Comparison of ENCODE assay signal across 1 cellular context in the genomic region with DNA sequence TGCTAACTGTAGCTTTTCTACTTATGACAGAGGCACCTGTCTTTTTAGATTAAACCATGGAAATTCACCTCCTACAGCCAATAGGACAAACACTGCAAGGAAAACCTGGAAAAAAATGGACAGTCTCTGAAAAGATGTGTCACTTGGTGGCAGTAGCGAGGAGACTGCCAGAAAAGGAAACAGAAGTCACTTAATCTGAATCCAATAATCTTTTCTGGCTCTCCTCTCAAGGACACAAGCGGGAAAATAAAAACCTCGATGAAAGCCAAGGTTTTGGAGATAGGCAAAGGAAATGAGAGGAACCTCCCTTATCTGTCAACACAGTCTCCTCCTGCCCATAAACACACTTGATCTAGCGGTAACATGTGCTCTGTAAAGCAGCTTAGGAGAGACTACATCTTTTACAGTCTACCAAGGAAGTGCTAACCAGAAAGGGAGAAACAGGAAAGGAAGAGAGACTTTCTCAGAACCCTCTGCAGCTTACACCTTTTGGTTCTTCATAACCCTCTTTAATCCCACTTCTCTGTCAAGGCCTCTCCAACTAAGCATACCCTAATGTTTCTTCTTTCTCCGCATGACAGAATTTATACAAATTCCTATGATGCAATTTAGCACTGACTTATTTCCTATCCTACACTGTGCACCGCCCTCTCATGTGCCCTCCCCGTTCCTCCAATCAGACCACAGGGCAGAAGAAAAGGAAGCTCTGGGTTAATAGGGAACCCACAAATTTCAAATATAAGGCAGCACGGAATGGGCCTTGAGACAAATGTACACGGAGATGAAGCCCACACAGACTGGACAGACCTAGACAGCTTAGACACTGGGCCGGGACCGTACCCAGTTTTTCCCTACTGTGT.
TF ChIP-seq lines count a peak whose summit lies in the region.

No MANE protein-coding gene starts in this region.

TF ChIP-seq in GM12878, 131 proteins besides CTCF, POLR2A, EP300 and RAD21 (continued from another document and continues in another):
- TF ChIP-seq, protein P1, sequence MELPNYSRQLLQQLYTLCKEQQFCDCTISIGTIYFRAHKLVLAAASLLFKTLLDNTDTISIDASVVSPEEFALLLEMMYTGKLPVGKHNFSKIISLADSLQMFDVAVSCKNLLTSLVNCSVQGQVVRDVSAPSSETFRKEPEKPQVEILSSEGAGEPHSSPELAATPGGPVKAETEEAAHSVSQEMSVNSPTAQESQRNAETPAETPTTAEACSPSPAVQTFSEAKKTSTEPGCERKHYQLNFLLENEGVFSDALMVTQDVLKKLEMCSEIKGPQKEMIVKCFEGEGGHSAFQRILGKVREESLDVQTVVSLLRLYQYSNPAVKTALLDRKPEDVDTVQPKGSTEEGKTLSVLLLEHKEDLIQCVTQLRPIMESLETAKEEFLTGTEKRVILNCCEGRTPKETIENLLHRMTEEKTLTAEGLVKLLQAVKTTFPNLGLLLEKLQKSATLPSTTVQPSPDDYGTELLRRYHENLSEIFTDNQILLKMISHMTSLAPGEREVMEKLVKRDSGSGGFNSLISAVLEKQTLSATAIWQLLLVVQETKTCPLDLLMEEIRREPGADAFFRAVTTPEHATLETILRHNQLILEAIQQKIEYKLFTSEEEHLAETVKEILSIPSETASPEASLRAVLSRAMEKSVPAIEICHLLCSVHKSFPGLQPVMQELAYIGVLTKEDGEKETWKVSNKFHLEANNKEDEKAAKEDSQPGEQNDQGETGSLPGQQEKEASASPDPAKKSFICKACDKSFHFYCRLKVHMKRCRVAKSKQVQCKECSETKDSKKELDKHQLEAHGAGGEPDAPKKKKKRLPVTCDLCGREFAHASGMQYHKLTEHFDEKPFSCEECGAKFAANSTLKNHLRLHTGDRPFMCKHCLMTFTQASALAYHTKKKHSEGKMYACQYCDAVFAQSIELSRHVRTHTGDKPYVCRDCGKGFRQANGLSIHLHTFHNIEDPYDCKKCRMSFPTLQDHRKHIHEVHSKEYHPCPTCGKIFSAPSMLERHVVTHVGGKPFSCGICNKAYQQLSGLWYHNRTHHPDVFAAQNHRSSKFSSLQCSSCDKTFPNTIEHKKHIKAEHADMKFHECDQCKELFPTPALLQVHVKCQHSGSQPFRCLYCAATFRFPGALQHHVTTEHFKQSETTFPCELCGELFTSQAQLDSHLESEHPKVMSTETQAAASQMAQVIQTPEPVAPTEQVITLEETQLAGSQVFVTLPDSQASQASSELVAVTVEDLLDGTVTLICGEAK (IDR thresholded peaks at IDR 0.05; ENCODE audit: borderline replicate concordance), result no peak
- TF ChIP-seq EZH2 (IDR thresholded peaks at IDR 0.05; ENCODE audit: borderline replicate concordance, control insufficient read depth, low read depth, low read length), result no peak
- no peak for TF ChIP-seq ZNF274 (IDR thresholded peaks at IDR 0.05; ENCODE audit: insufficient read depth, insufficient read length)
- TF ChIP-seq RBBP5 (conservative IDR thresholded peaks at IDR 0.05), result no peak
- TF ChIP-seq BMI1 (IDR thresholded peaks at IDR 0.05; ENCODE audit: borderline replicate concordance), result no peak
- no peak for TF ChIP-seq TCF3 (IDR thresholded peaks at IDR 0.05; ENCODE audit: borderline replicate concordance, insufficient read depth, low read depth, low read length)
- TF ChIP-seq LARP7 (IDR thresholded peaks at IDR 0.05), result no peak
- peak; percentile 16; the same call in 1 of the 2 replicates for TF ChIP-seq MXI1 (IDR thresholded peaks at IDR 0.05; ENCODE audit: low read depth, low read length)
- TF ChIP-seq YBX1 (IDR thresholded peaks at IDR 0.05), result no peak
- TF ChIP-seq DPF2 (IDR thresholded peaks at IDR 0.05), result no peak
- TF ChIP-seq BHLHE40 (IDR thresholded peaks at IDR 0.05; ENCODE audit: borderline replicate concordance in 1 of 2, low read depth in 2 of 2, low read length in 1 of 2), result peak; percentile 40 to 68; a peak in 1 of 4 replicates
- TF ChIP-seq HDAC6 (IDR thresholded peaks at IDR 0.05; ENCODE audit: unreplicated experiment), result no peak
- TF ChIP-seq, protein P2, sequence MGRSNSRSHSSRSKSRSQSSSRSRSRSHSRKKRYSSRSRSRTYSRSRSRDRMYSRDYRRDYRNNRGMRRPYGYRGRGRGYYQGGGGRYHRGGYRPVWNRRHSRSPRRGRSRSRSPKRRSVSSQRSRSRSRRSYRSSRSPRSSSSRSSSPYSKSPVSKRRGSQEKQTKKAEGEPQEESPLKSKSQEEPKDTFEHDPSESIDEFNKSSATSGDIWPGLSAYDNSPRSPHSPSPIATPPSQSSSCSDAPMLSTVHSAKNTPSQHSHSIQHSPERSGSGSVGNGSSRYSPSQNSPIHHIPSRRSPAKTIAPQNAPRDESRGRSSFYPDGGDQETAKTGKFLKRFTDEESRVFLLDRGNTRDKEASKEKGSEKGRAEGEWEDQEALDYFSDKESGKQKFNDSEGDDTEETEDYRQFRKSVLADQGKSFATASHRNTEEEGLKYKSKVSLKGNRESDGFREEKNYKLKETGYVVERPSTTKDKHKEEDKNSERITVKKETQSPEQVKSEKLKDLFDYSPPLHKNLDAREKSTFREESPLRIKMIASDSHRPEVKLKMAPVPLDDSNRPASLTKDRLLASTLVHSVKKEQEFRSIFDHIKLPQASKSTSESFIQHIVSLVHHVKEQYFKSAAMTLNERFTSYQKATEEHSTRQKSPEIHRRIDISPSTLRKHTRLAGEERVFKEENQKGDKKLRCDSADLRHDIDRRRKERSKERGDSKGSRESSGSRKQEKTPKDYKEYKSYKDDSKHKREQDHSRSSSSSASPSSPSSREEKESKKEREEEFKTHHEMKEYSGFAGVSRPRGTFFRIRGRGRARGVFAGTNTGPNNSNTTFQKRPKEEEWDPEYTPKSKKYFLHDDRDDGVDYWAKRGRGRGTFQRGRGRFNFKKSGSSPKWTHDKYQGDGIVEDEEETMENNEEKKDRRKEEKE (IDR thresholded peaks at IDR 0.05), result no peak
- no peak for TF ChIP-seq CBX3 (IDR thresholded peaks at IDR 0.05; ENCODE audit: borderline replicate concordance, low read depth)
- no peak for TF ChIP-seq GABPA (IDR thresholded peaks at IDR 0.05; ENCODE audit: low read depth)
- no peak for TF ChIP-seq FOS (IDR thresholded peaks at IDR 0.05; ENCODE audit: borderline replicate concordance, extremely low read depth, insufficient read length)
- no peak for TF ChIP-seq YY1 (IDR thresholded peaks at IDR 0.05; ENCODE audit: low read depth, low read length)
- TF ChIP-seq SREBF1 (IDR thresholded peaks at IDR 0.05; ENCODE audit: low read length), result no peak
- no peak for TF ChIP-seq TBL1XR1 (IDR thresholded peaks at IDR 0.05; ENCODE audit: low read depth, low read length)
- TF ChIP-seq BRCA1 (IDR thresholded peaks at IDR 0.05; ENCODE audit: low read depth, low read length), result no peak
- no peak for TF ChIP-seq NBN (IDR thresholded peaks at IDR 0.05)
- peak in 1 of 2 experiments; percentile 31; a peak in 2 of 4 replicates for TF ChIP-seq IKZF2 (IDR thresholded peaks at IDR 0.05)
- TF ChIP-seq MEF2A (IDR thresholded peaks at IDR 0.05; ENCODE audit: insufficient read depth, low read depth, low read length), result no peak
- TF ChIP-seq, protein P3, sequence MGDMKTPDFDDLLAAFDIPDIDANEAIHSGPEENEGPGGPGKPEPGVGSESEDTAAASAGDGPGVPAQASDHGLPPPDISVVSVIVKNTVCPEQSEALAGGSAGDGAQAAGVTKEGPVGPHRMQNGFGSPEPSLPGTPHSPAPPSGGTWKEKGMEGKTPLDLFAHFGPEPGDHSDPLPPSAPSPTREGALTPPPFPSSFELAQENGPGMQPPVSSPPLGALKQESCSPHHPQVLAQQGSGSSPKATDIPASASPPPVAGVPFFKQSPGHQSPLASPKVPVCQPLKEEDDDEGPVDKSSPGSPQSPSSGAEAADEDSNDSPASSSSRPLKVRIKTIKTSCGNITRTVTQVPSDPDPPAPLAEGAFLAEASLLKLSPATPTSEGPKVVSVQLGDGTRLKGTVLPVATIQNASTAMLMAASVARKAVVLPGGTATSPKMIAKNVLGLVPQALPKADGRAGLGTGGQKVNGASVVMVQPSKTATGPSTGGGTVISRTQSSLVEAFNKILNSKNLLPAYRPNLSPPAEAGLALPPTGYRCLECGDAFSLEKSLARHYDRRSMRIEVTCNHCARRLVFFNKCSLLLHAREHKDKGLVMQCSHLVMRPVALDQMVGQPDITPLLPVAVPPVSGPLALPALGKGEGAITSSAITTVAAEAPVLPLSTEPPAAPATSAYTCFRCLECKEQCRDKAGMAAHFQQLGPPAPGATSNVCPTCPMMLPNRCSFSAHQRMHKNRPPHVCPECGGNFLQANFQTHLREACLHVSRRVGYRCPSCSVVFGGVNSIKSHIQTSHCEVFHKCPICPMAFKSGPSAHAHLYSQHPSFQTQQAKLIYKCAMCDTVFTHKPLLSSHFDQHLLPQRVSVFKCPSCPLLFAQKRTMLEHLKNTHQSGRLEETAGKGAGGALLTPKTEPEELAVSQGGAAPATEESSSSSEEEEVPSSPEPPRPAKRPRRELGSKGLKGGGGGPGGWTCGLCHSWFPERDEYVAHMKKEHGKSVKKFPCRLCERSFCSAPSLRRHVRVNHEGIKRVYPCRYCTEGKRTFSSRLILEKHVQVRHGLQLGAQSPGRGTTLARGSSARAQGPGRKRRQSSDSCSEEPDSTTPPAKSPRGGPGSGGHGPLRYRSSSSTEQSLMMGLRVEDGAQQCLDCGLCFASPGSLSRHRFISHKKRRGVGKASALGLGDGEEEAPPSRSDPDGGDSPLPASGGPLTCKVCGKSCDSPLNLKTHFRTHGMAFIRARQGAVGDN (IDR thresholded peaks at IDR 0.05), result no peak
- 0 out of 3 replicates have a peak, but pooled peaks have one; percentile 15 for TF ChIP-seq POU2F2 (IDR thresholded peaks at IDR 0.05; ENCODE audit: borderline replicate concordance, low read depth, low read length)
- no peak for TF ChIP-seq ZNF207 (IDR thresholded peaks at IDR 0.05; ENCODE audit: borderline replicate concordance)
- TF ChIP-seq NRF1 (conservative IDR thresholded peaks at IDR 0.05; ENCODE audit: low read depth, low read length), result no peak
- no peak for TF ChIP-seq ZBED1 (IDR thresholded peaks at IDR 0.05; ENCODE audit: borderline replicate concordance)
- peak; percentile 71 for TF ChIP-seq IKZF1 (conservative IDR thresholded peaks at IDR 0.05)
- no peak for TF ChIP-seq HDAC2 (IDR thresholded peaks at IDR 0.05)
- no peak for TF ChIP-seq KAT2A (conservative IDR thresholded peaks at IDR 0.05; ENCODE audit: control insufficient read depth, low read depth, low read length)
- TF ChIP-seq, protein P4, sequence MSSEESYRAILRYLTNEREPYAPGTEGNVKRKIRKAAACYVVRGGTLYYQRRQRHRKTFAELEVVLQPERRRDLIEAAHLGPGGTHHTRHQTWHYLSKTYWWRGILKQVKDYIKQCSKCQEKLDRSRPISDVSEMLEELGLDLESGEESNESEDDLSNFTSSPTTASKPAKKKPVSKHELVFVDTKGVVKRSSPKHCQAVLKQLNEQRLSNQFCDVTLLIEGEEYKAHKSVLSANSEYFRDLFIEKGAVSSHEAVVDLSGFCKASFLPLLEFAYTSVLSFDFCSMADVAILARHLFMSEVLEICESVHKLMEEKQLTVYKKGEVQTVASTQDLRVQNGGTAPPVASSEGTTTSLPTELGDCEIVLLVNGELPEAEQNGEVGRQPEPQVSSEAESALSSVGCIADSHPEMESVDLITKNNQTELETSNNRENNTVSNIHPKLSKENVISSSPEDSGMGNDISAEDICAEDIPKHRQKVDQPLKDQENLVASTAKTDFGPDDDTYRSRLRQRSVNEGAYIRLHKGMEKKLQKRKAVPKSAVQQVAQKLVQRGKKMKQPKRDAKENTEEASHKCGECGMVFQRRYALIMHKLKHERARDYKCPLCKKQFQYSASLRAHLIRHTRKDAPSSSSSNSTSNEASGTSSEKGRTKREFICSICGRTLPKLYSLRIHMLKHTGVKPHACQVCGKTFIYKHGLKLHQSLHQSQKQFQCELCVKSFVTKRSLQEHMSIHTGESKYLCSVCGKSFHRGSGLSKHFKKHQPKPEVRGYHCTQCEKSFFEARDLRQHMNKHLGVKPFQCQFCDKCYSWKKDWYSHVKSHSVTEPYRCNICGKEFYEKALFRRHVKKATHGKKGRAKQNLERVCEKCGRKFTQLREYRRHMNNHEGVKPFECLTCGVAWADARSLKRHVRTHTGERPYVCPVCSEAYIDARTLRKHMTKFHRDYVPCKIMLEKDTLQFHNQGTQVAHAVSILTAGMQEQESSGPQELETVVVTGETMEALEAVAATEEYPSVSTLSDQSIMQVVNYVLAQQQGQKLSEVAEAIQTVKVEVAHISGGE (CRISPR knock-in tag; IDR thresholded peaks at IDR 0.05), result no peak
- TF ChIP-seq, protein P5, sequence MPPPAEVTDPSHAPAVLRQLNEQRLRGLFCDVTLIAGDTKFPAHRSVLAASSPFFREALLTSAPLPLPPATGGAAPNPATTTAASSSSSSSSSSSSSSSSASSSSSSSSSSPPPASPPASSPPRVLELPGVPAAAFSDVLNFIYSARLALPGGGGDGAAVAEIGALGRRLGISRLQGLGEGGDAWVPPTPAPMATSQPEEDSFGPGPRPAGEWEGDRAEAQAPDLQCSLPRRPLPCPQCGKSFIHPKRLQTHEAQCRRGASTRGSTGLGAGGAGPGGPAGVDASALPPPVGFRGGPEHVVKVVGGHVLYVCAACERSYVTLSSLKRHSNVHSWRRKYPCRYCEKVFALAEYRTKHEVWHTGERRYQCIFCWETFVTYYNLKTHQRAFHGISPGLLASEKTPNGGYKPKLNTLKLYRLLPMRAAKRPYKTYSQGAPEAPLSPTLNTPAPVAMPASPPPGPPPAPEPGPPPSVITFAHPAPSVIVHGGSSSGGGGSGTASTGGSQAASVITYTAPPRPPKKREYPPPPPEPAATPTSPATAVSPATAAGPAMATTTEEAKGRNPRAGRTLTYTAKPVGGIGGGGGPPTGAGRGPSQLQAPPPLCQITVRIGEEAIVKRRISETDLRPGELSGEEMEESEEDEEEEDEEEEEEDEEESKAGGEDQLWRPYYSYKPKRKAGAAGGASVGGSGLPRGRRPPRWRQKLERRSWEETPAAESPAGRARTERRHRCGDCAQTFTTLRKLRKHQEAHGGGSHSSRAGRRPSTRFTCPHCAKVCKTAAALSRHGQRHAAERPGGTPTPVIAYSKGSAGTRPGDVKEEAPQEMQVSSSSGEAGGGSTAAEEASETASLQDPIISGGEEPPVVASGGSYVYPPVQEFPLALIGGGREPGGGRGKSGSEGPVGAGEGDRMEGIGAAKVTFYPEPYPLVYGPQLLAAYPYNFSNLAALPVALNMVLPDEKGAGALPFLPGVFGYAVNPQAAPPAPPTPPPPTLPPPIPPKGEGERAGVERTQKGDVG (CRISPR knock-in tag; IDR thresholded peaks at IDR 0.05), result no peak
- TF ChIP-seq, protein P6, sequence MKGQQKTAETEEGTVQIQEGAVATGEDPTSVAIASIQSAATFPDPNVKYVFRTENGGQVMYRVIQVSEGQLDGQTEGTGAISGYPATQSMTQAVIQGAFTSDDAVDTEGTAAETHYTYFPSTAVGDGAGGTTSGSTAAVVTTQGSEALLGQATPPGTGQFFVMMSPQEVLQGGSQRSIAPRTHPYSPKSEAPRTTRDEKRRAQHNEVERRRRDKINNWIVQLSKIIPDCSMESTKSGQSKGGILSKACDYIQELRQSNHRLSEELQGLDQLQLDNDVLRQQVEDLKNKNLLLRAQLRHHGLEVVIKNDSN (IDR thresholded peaks at IDR 0.05; ENCODE audit: borderline replicate concordance, extremely low read length, insufficient read depth, low read depth, low read length), result no peak
- TF ChIP-seq ASH2L (IDR thresholded peaks at IDR 0.05; ENCODE audit: borderline replicate concordance, low read depth), result no peak
- no peak for TF ChIP-seq TCF12 (IDR thresholded peaks at IDR 0.05; ENCODE audit: low read depth, low read length)
- TF ChIP-seq, protein P7, sequence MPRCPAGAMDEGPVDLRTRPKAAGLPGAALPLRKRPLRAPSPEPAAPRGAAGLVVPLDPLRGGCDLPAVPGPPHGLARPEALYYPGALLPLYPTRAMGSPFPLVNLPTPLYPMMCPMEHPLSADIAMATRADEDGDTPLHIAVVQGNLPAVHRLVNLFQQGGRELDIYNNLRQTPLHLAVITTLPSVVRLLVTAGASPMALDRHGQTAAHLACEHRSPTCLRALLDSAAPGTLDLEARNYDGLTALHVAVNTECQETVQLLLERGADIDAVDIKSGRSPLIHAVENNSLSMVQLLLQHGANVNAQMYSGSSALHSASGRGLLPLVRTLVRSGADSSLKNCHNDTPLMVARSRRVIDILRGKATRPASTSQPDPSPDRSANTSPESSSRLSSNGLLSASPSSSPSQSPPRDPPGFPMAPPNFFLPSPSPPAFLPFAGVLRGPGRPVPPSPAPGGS (IDR thresholded peaks at IDR 0.05; ENCODE audit: borderline replicate concordance, insufficient read depth, low read depth, low read length, poor library complexity, severe bottlenecking), result no peak
